ENCODE assay signal across 8 cellular contexts in genomic region chr19:32599736-32600157, GRCh38. TPM values are rescaled to one million over a fixed set of nuclear protein-coding genes. Genes with fewer than 3 reads are reported as not detected.
A peak's percentile ranks its signal among the peaks of the same experiment; 100 is the strongest.
DNase-seq lines count a peak whose midpoint lies in the region; ATAC-seq and TF ChIP-seq lines count a peak whose summit lies in the region.

No MANE protein-coding gene starts in this region.

- DNase-seq in COLO829 (ENCODE audit: low spot score) = peak; percentile 54
- peak; percentile 59 for DNase-seq in HFFc6
- peak; percentile 23 for DNase-seq in NCI-H82 treated with DMSO at 0.1 percent for 48 hours (lab: John Stamatoyannopoulos, UW; ENCODE audit: unreplicated experiment)
- peak; percentile 69 for DNase-seq in activated CD8-positive, alpha-beta T cell treated with anti-CD3 and anti-CD28 coated beads, Interleukin-2, amount 10 ng/mL, durations not matched to agents 7 days and 5 days
- peak; percentile 82 for DNase-seq in fibroblast of pulmonary artery (ENCODE audit: low read depth)
- DNase-seq in occipital lobe (lab: John Stamatoyannopoulos, UW) = peak; percentile 3
- DNase-seq in cortex of kidney (lab: John Stamatoyannopoulos, UW) = no peak

- peak; percentile 97 for TF ChIP-seq CTCF in HFFc6 (IDR thresholded peaks at IDR 0.05)
- TF ChIP-seq CTCF in fibroblast of pulmonary artery (IDR thresholded peaks at IDR 0.05; ENCODE audit: low read length, missing control alignments) = peak; percentile 79

- no peak overlapping the region for H3K27ac Mint-ChIP-seq in HFFc6
- H3K27ac Mint-ChIP-seq in activated CD8-positive, alpha-beta T cell treated with anti-CD3 and anti-CD28 coated beads, Interleukin-2, amount 10 ng/mL, durations not matched to agents 7 days and 5 days = no peak overlapping the region

- H3K4me1 Mint-ChIP-seq in HFFc6 (ENCODE audit: low read depth) = no peaks in the 10 kb centered on the region
- H3K4me1 Mint-ChIP-seq in activated CD8-positive, alpha-beta T cell treated with anti-CD3 and anti-CD28 coated beads, Interleukin-2, amount 10 ng/mL, durations not matched to agents 7 days and 5 days (ENCODE audit: low read depth) = peaks cover 8% of the 10 kb centered on the region

- peak; percentile 65 for ATAC-seq in activated CD8-positive, alpha-beta T cell treated with anti-CD3 and anti-CD28 coated beads, Interleukin-2, amount 10 ng/mL, durations not matched to agents 7 days and 5 days
- no peak for ATAC-seq in HG03469 (IDR thresholded peaks at IDR 0.05; ENCODE audit: unreplicated experiment)

- H3K9me3 Mint-ChIP-seq in HFFc6 = no peaks in the 10 kb centered on the region
- H3K9me3 Mint-ChIP-seq in activated CD8-positive, alpha-beta T cell treated with anti-CD3 and anti-CD28 coated beads, Interleukin-2, amount 10 ng/mL, durations not matched to agents 7 days and 5 days (ENCODE audit: insufficient read depth) = no peaks in the 10 kb centered on the region

- no peak overlapping the region for H3K4me3 Mint-ChIP-seq in HFFc6
- no peak overlapping the region for H3K4me3 Mint-ChIP-seq in activated CD8-positive, alpha-beta T cell treated with anti-CD3 and anti-CD28 coated beads, Interleukin-2, amount 10 ng/mL, durations not matched to agents 7 days and 5 days

- H3K4me3 ChIP-seq in fibroblast of pulmonary artery (replicated peaks; ENCODE audit: low read depth, low read length) = no peak overlapping the region

- CTCF ChIA-PET in activated CD8-positive, alpha-beta T cell treated with anti-CD3 and anti-CD28 coated beads, Interleukin-2, amount 10 ng/mL, durations not matched to agents 7 days and 5 days (lab: Charles Lee) = interaction anchor here (0.7 to 1.9 kb wide), 17 partner anchors 15 to 375 kb away, joined by 3 to 15 read pairs (median 4); partner anchors contain the start of genes ANKRD27, PDCD5 and RGS9BP

- H3K27me3 Mint-ChIP-seq in HFFc6 (ENCODE audit: insufficient read depth) = no peaks in the 10 kb centered on the region; the same call in 1 of the 2 replicates
- H3K27me3 Mint-ChIP-seq in activated CD8-positive, alpha-beta T cell treated with anti-CD3 and anti-CD28 coated beads, Interleukin-2, amount 10 ng/mL, durations not matched to agents 7 days and 5 days (ENCODE audit: low read depth) = no peaks in the 10 kb centered on the region

- peaks cover 29% of the 10 kb centered on the region for H3K36me3 Mint-ChIP-seq in HFFc6 (ENCODE audit: low read depth)
- peaks cover 50% of the 10 kb centered on the region for H3K36me3 Mint-ChIP-seq in activated CD8-positive, alpha-beta T cell treated with anti-CD3 and anti-CD28 coated beads, Interleukin-2, amount 10 ng/mL, durations not matched to agents 7 days and 5 days (ENCODE audit: low read depth)

- POLR2A ChIA-PET in activated CD8-positive, alpha-beta T cell treated with anti-CD3 and anti-CD28 coated beads, Interleukin-2, amount 10 ng/mL, durations not matched to agents 7 days and 5 days (lab: Charles Lee) = interaction anchor here (0.5 kb wide), 1 partner anchor 47 kb away, joined by 3 read pairs; no protein-coding TSS in a partner anchor

RNA-seq across cellular contexts. Expression of gene PDCD5, which starts 18.8 kb away (rescaled TPM):
- 100 to 1,000 TPM; 146 to 196 (median 174) TPM for total RNA-seq in HFFc6 (2021; fragmentation: NEBNext Ultra II Directional; extraction: Animal tissue kit (Norgen Biotek cat#: 25700))
- 100 to 1,000 TPM; 147 to 159 TPM for total RNA-seq in activated CD8-positive, alpha-beta T cell treated with anti-CD3 and anti-CD28 coated beads, Interleukin-2, amount 10 ng/mL, durations not matched to agents 7 days and 5 days
- 32.3 TPM for total RNA-seq in occipital lobe
